8 cellular contexts compared by ENCODE assay signal in the genomic region with DNA sequence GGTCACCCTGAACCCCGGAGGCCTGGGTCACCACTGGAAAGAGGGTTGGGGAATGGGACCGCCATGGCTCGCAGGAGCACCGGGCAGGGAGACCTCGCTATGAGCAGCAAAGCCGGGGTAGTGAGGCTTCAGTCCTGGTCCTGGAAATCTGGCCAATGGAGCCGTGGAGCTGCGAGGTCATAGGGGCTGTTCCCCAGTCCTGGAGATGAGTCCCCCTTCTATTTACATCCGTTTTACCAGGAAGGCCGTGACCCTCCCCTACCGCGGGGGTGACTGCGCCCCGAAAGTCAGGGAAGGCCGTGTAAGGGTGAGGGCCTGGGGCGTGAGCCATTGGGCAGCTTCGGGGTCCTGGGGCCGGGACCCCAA. TPM values are rescaled to one million over a fixed set of nuclear protein-coding genes. Genes with fewer than 3 reads are reported as not detected.
DNase-seq lines count a peak whose midpoint lies in the region; ATAC-seq and TF ChIP-seq lines count a peak whose summit lies in the region.

No MANE protein-coding gene starts in this region.

- H3K4me1 ChIP-seq in RWPE2 (ENCODE audit: insufficient read depth, poor library complexity, severe bottlenecking) (peaks cover 3% of the 10 kb centered on the region), fibroblast of lung (ENCODE audit: control insufficient read depth, extremely low read depth, insufficient read depth, low read length) (peaks cover 12% of the 10 kb centered on the region), rectal smooth muscle tissue (ENCODE audit: control insufficient read depth, insufficient read depth, low read length) (peaks cover 11% of the 10 kb centered on the region)

- no peaks in the 10 kb centered on the region for H4K20me1 ChIP-seq in fibroblast of lung (ENCODE audit: control insufficient read depth, extremely low read depth, insufficient read depth, low read length)

- peaks cover 20% of the 10 kb centered on the region for H3K36me3 ChIP-seq in RWPE2 (ENCODE audit: low read depth)
- H3K36me3 ChIP-seq in fibroblast of lung (ENCODE audit: control insufficient read depth, insufficient read depth, low read length), result peaks cover 20% of the 10 kb centered on the region
- H3K36me3 ChIP-seq in rectal smooth muscle tissue (ENCODE audit: control insufficient read depth, insufficient read depth, low read length), result no peaks in the 10 kb centered on the region

- no peak overlapping the region for H3K9ac ChIP-seq in fibroblast of lung (ENCODE audit: insufficient read depth, low read length)
- no peak overlapping the region for H3K9ac ChIP-seq in rectal smooth muscle tissue (ENCODE audit: low read length)

- peaks cover 10% of the 10 kb centered on the region for H3K79me2 ChIP-seq in fibroblast of lung (ENCODE audit: control insufficient read depth, insufficient read depth, low read length)

- H3K27me3 ChIP-seq in RWPE2 (ENCODE audit: insufficient read depth, poor library complexity, severe bottlenecking) (no peaks in the 10 kb centered on the region), fibroblast of lung (ENCODE audit: control insufficient read depth, insufficient read depth, low read length) (no peaks in the 10 kb centered on the region), rectal smooth muscle tissue (ENCODE audit: control insufficient read depth, insufficient read depth, low read length) (no peaks in the 10 kb centered on the region)

- H3K27ac ChIP-seq in RWPE2 (ENCODE audit: poor library complexity, severe bottlenecking) (peak overlapping the region; percentile 71), fibroblast of lung (ENCODE audit: insufficient read depth, low read length) (peak overlapping the region; percentile 57), rectal smooth muscle tissue (ENCODE audit: low read depth, low read length) (peak overlapping the region; percentile 87)

- H3K9me3 ChIP-seq in RWPE2 (ENCODE audit: severe bottlenecking) (no peaks in the 10 kb centered on the region), fibroblast of lung (ENCODE audit: control insufficient read depth, insufficient read depth, low read depth, low read length) (no peaks in the 10 kb centered on the region)

- DNase-seq in RWPE2 (ENCODE audit: low spot score), result no peak
- no peak for DNase-seq in fibroblast of lung (ENCODE audit: low read depth in 2 of 2)
- no peak for DNase-seq in T1000 (lab: John Stamatoyannopoulos, UW)
- no peak for DNase-seq in NCI-H2171 treated with DMSO at 0.1 percent for 48 hours (lab: John Stamatoyannopoulos, UW)

- ATAC-seq in RWPE2 (ENCODE audit: low read depth) (no peak), HG03175 (IDR thresholded peaks at IDR 0.05; ENCODE audit: unreplicated experiment) (no peak), GM19324 (IDR thresholded peaks at IDR 0.05; ENCODE audit: low FRiP score, unreplicated experiment) (no peak)

- peak overlapping the region; percentile 97 for H3K4me2 ChIP-seq in fibroblast of lung (ENCODE audit: extremely low read depth, insufficient read depth, low read length)

- TF ChIP-seq CTCF in GM12875 (IDR thresholded peaks at IDR 0.05; ENCODE audit: borderline replicate concordance, insufficient read depth, low read depth, low read length), result no peak
- TF ChIP-seq CTCF in RWPE2 (IDR thresholded peaks at IDR 0.05; ENCODE audit: poor library complexity, severe bottlenecking), result no peak
- no peak for TF ChIP-seq CTCF in fibroblast of lung (conservative IDR thresholded peaks at IDR 0.05 in 1 of 2, IDR thresholded peaks at IDR 0.05 in 1 of 2; ENCODE audit: low read depth in 1 of 2, low read length in 2 of 2)

- no peak overlapping the region for H2AFZ ChIP-seq in fibroblast of lung (ENCODE audit: low read length)

- H3K4me3 ChIP-seq in GM12875 (ENCODE audit: low read depth, low read length), result peak overlapping the region; percentile 66
- H3K4me3 ChIP-seq in RWPE2 (ENCODE audit: severe bottlenecking), result peak overlapping the region; percentile 43
- peak overlapping the region; percentile 54 to 73 (median 60) for H3K4me3 ChIP-seq in fibroblast of lung (replicated peaks in 1 of 4; ENCODE audit: control extremely low read depth in 1 of 4, insufficient read depth in 1 of 4, low read depth in 3 of 4, low read length in 4 of 4)
- peak overlapping the region; percentile 61 for H3K4me3 ChIP-seq in rectal smooth muscle tissue (ENCODE audit: low read length)

RNA-seq across cellular contexts. Expression of gene PIDD1, which starts 0.4 kb away (rescaled TPM):
- 7.4 and 14.2 TPM in 2 replicates for total RNA-seq in fibroblast of lung
- polyA plus RNA-seq in fibroblast of lung, result 2.2 and 3.8 TPM in 2 replicates
- polyA plus RNA-seq in fibroblast of lung (2012), result 4.6 and 11.9 TPM in 2 replicates
- 5.1 and 12.4 TPM in 2 replicates for polyA minus RNA-seq in fibroblast of lung (ENCODE audit: low replicate concordance)

RNA-seq across cellular contexts. Expression of gene RPLP2, which starts 5.2 kb away (rescaled TPM):
- 282 and 294 TPM in 2 replicates for total RNA-seq in fibroblast of lung
- polyA plus RNA-seq in fibroblast of lung, result 741 and 904 TPM in 2 replicates
- polyA plus RNA-seq in fibroblast of lung (2012), result 1,458 and 1,948 TPM in 2 replicates
- 327 and 443 TPM in 2 replicates for polyA minus RNA-seq in fibroblast of lung (ENCODE audit: low replicate concordance)

RNA-seq across cellular contexts. Expression of gene SLC25A22, which starts 6.5 kb away (rescaled TPM):
- total RNA-seq in fibroblast of lung, result 8.0 and 9.9 TPM in 2 replicates
- 10.4 and 19.9 TPM in 2 replicates for polyA plus RNA-seq in fibroblast of lung
- 13.7 and 28.7 TPM in 2 replicates for polyA plus RNA-seq in fibroblast of lung (2012)
- polyA minus RNA-seq in fibroblast of lung (ENCODE audit: low replicate concordance), result 13.5 and 24.9 TPM in 2 replicates

RNA-seq across cellular contexts. Expression of gene PNPLA2, which starts 14.1 kb away (rescaled TPM):
- total RNA-seq in fibroblast of lung, result 16.2 and 33.9 TPM in 2 replicates
- polyA plus RNA-seq in fibroblast of lung, result 16.2 and 17.0 TPM in 2 replicates
- 65.5 and 80.5 TPM in 2 replicates for polyA plus RNA-seq in fibroblast of lung (2012)
- polyA minus RNA-seq in fibroblast of lung (ENCODE audit: low replicate concordance), result 108 and 136 TPM in 2 replicates

RNA-seq across cellular contexts. Expression of gene CEND1, which starts 14.7 kb away (rescaled TPM):
- total RNA-seq in fibroblast of lung, result 0.26 and 1.3 TPM in 2 replicates
- polyA plus RNA-seq in fibroblast of lung, result 0.25 and 0.71 TPM in 2 replicates
- polyA plus RNA-seq in fibroblast of lung (2012), result 5.1 and 18.3 TPM in 2 replicates
- 0.47 and 0.93 TPM in 2 replicates for polyA minus RNA-seq in fibroblast of lung (ENCODE audit: low replicate concordance)
